25 cellular contexts compared by ENCODE assay signal in genomic region chr3:140602781-140603180, GRCh38.
A peak's percentile ranks its signal among the peaks of the same experiment; 100 is the strongest.
DNase-seq lines count a peak whose midpoint lies in the region; ATAC-seq, FAIRE-seq and TF ChIP-seq lines count a peak whose summit lies in the region.
"Had no signal": no experiment of that assay in that cellular context is flagged by ENCODE, and none has a peak within 500 bp of the region (broad histone marks: within the 10 kb centered on the region; RNA-seq: fewer than 3 reads in every experiment).

No MANE protein-coding gene starts in this region.

- H2BK15ac ChIP-seq in mesenchymal stem cell (ENCODE audit: low read depth, poor library complexity, severe bottlenecking), result no peak overlapping the region

- no peaks in the 10 kb centered on the region for H3K36me3 ChIP-seq in mesenchymal stem cell (ENCODE audit: control insufficient read depth in 1 of 2, insufficient read depth in 2 of 2, low read depth in 1 of 2, low read length in 2 of 2)
- H3K36me3 ChIP-seq: BE2C, Peyer's patch had no signal

- no peak overlapping the region for H3K9ac ChIP-seq in mesenchymal stem cell (ENCODE audit: low read length)

- H2BK120ac ChIP-seq in mesenchymal stem cell (ENCODE audit: low read depth, low read length), result no peak overlapping the region

- peak overlapping the region; percentile 37 for H3K27ac ChIP-seq in mesenchymal stem cell (ENCODE audit: low read length, poor library complexity, severe bottlenecking)
- H3K27ac ChIP-seq: Peyer's patch, SK-N-MC had no signal

- H4K8ac ChIP-seq in mesenchymal stem cell (ENCODE audit: low read length), result no peak overlapping the region

- peaks cover 5% of the 10 kb centered on the region for H3K4me1 ChIP-seq in mesenchymal stem cell (ENCODE audit: control insufficient read depth, insufficient read depth, low read depth, low read length)
- H3K4me1 ChIP-seq: BE2C, Peyer's patch had no signal

- no peak overlapping the region for H2BK12ac ChIP-seq in mesenchymal stem cell (ENCODE audit: low read length in 2 of 2)

- H2BK5ac ChIP-seq in mesenchymal stem cell (ENCODE audit: low read depth, low read length, poor library complexity, severe bottlenecking), result no peak overlapping the region

- WGBS in mesenchymal stem cell, result no CpG with 5 or more reads among the region's 2 CpGs

- no peak overlapping the region for H3K4ac ChIP-seq in mesenchymal stem cell (ENCODE audit: low read depth in 1 of 2, low read length in 2 of 2)

- no peak overlapping the region for H2AFZ ChIP-seq in mesenchymal stem cell (ENCODE audit: low read depth, low read length)

- no peak for ATAC-seq in Right ventricle myocardium inferior
- ATAC-seq: HCT116 had no signal

- H3K79me1 ChIP-seq in mesenchymal stem cell (replicated peaks; ENCODE audit: low read length, poor library complexity, severe bottlenecking), result no peaks in the 10 kb centered on the region

- in situ Hi-C loops in Caki2 (cut with HindIII; ENCODE audit: low pct_unique_long_range_greater_than_20kb, low sequenced_read_pairs), result no loop called here

- intact Hi-C loops in Right ventricle myocardium inferior (cut with DNase I), result no loop called here

- no peak overlapping the region for H3K18ac ChIP-seq in mesenchymal stem cell (ENCODE audit: low read depth in 1 of 2, low read length in 2 of 2)

- no peak overlapping the region for H2AK5ac ChIP-seq in mesenchymal stem cell (ENCODE audit: low read length, severe bottlenecking)

- peak; percentile 24 for FAIRE-seq in RCC 7860 (lab: Jason Lieb, UNC)
- FAIRE-seq: A204.1, H1 had no signal

- H3K4me3 ChIP-seq in epithelial cell of proximal tubule (ENCODE audit: low read depth, low read length) (no peak overlapping the region), mesenchymal stem cell (ENCODE audit: insufficient read depth in 1 of 2, low read depth in 1 of 2, low read length in 2 of 2) (no peak overlapping the region)
- H3K4me3 ChIP-seq: Peyer's patch, SK-N-MC had no signal

- no peak for TF ChIP-seq CTCF in epithelial cell of proximal tubule (conservative IDR thresholded peaks at IDR 0.05; ENCODE audit: low read depth, low read length)

- H3K14ac ChIP-seq in mesenchymal stem cell (ENCODE audit: low read length in 2 of 2), result no peak overlapping the region

- no peaks in the 10 kb centered on the region for H3K27me3 ChIP-seq in mesenchymal stem cell (ENCODE audit: control insufficient read depth in 1 of 2, insufficient read depth in 1 of 2, low read length in 2 of 2)
- H3K27me3 ChIP-seq: BE2C, Peyer's patch had no signal

- DNase-seq in Caki2 (ENCODE audit: low read depth), result peak; percentile 50
- peak; percentile 35 for DNase-seq in RCC 7860 (ENCODE audit: low spot score)
- DNase-seq in epithelial cell of proximal tubule (ENCODE audit: low read depth), result peak; percentile 41
- no peak for DNase-seq in mesenchymal stem cell
- no peak for DNase-seq in SIG-M5 (lab: John Stamatoyannopoulos, UW)
- DNase-seq in AG20443 (ENCODE audit: low spot score), result no peak
- no peak for DNase-seq in Right ventricle myocardium inferior (ENCODE audit: missing footprints)
- DNase-seq: BE2C; EL; GF-D8; Kasumi-1; MM.1S; NCI-H1092; NCI-H1436 treated with DMSO at 0.1 percent for 48 hours; NCI-H1930; NCI-H2227 treated with DMSO at 0.1 percent for 48 hours; NCI-H510A; NCI-H748 treated with DMSO at 0.1 percent for 48 hours; NK-92 treated with Interleukin-12 subunit alpha and Interleukin-12 subunit beta, amount 100 ng/mL, for 24 hours; Peyer's patch; SHP77 had no signal

- peaks cover 8% of the 10 kb centered on the region for H3K9me3 ChIP-seq in mesenchymal stem cell (ENCODE audit: control insufficient read depth, low read length)
- H3K9me3 ChIP-seq: BE2C, Peyer's patch had no signal

- H3K4me2 ChIP-seq in mesenchymal stem cell (ENCODE audit: low read length, poor library complexity, severe bottlenecking), result no peak overlapping the region

- no peak overlapping the region for H3K23ac ChIP-seq in mesenchymal stem cell (ENCODE audit: low read length in 2 of 2)

- H4K91ac ChIP-seq in mesenchymal stem cell (ENCODE audit: low read length), result no peak overlapping the region

Comparison
In these comparisons a context has a peak if more than half of its experiments do, and no peak if none do; other contexts are left out.
1. DNase-seq: peak in Caki2 (single experiment), RCC 7860 (single experiment) and epithelial cell of proximal tubule (single experiment); none in mesenchymal stem cell (single experiment), SIG-M5 (single experiment), AG20443 (single experiment) and Right ventricle myocardium inferior (single experiment).